39 cellular contexts compared by ENCODE assay signal in genomic region chr3:171469376-171469775, GRCh38.
"Had no signal": no experiment of that assay in that cellular context is flagged by ENCODE, and none has a peak within 500 bp of the region (broad histone marks: within the 10 kb centered on the region; RNA-seq: fewer than 3 reads in every experiment).

No MANE protein-coding gene starts in this region.

- H3K9me3 Mint-ChIP-seq: activated naive CD4-positive, alpha-beta T cell treated with anti-CD3 and anti-CD28 coated beads for 36 hours; activated naive CD4-positive, alpha-beta T cell treated with anti-CD3 and anti-CD28 coated beads, Interleukin-2, amount 10 ng/mL, durations not matched to agents 7 days and 5 days; activated naive CD4-positive, alpha-beta T cell treated with anti-CD3 and anti-CD28 coated beads, Interleukin-2, amount 50 U/mL, for 24 hours; activated naive CD4-positive, alpha-beta T cell treated with anti-CD3 and anti-CD28 coated beads, Interleukin-2, amount 50 U/mL, for 72 hours; activated naive CD8-positive, alpha-beta T cell treated with anti-CD3 and anti-CD28 coated beads, Interleukin-2, amount 50 U/mL, for 24 hours; activated T-cell treated with anti-CD3 and anti-CD28 coated beads, Interleukin-2, amount 50 U/mL, for 4 hours; activated T-helper 17 cell treated with anti-CD3 and anti-CD28 coated beads, Interleukin-2, amount 50 U/mL, for 72 hours; activated T-helper 2 cell treated with anti-CD3 and anti-CD28 coated beads, Interferon-gamma antibody, Interleukin-2, Interleukin-4, amounts not matched to agents 10 μg/mL and 5 μg/mL and 100 μg/mL, durations not matched to agents 14 hours and 24 hours and 36 hours; central memory CD8-positive, alpha-beta T cell had no signal

- H3K36me3 Mint-ChIP-seq: activated naive CD4-positive, alpha-beta T cell treated with anti-CD3 and anti-CD28 coated beads, Interleukin-2, amount 50 U/mL, for 24 hours; activated naive CD4-positive, alpha-beta T cell treated with anti-CD3 and anti-CD28 coated beads, Interleukin-2, amount 50 U/mL, for 72 hours; activated naive CD8-positive, alpha-beta T cell treated with anti-CD3 and anti-CD28 coated beads for 36 hours; brain had no signal

- H3K4me1 ChIP-seq: adrenal gland, body of pancreas, breast epithelium had no signal

- H3K4me3 ChIP-seq: adrenal gland, ascending aorta, body of pancreas, breast epithelium, cardiac muscle cell had no signal

- H3K27me3 Mint-ChIP-seq: activated naive CD4-positive, alpha-beta T cell treated with anti-CD3 and anti-CD28 coated beads, Interleukin-2, amount 10 ng/mL, durations not matched to agents 7 days and 5 days; activated naive CD8-positive, alpha-beta T cell; activated naive CD8-positive, alpha-beta T cell treated with anti-CD3 and anti-CD28 coated beads for 36 hours; activated naive CD8-positive, alpha-beta T cell treated with anti-CD3 and anti-CD28 coated beads, Interleukin-2, amount 10 ng/mL, durations not matched to agents 7 days and 5 days; activated naive CD8-positive, alpha-beta T cell treated with anti-CD3 and anti-CD28 coated beads, Interleukin-2, amount 50 U/mL, for 24 hours; activated T-helper 17 cell treated with anti-CD3 and anti-CD28 coated beads, Interleukin-2, amount 50 U/mL, for 72 hours; central memory CD8-positive, alpha-beta T cell had no signal

- ATAC-seq: activated naive CD4-positive, alpha-beta T cell treated with anti-CD3 and anti-CD28 coated beads, Interleukin-2, amount 50 U/mL, for 72 hours; activated naive CD8-positive, alpha-beta T cell treated with anti-CD3 and anti-CD28 coated beads, Interleukin-2, amount 50 U/mL, for 24 hours; activated T-cell treated with anti-CD3 and anti-CD28 coated beads, Interleukin-2, amount 50 U/mL, for 4 hours; activated T-cell treated with anti-CD3 and anti-CD28 coated beads, Interleukin-2, amount 50 U/mL, for 72 hours; activated T-helper 17 cell treated with anti-CD3 and anti-CD28 coated beads, Interleukin-2, amount 50 U/mL, for 72 hours; body of pancreas had no signal

- H3K27ac ChIP-seq: adrenal gland, ascending aorta, body of pancreas, brain microvascular endothelial cell, breast epithelium, cardiac muscle cell had no signal

- DNase-seq: activated effector memory CD4-positive, alpha-beta T cell treated with anti-CD3 and anti-CD28 coated beads, Interleukin-2, amount 50 U/mL, for 16 hours; activated effector memory CD4-positive, alpha-beta T cell treated with Interleukin-2 at 50 U/mL for 16 hours; activated gamma-delta T cell; activated gamma-delta T cell treated with Interleukin-2 at 50 U/mL for 16 hours; activated naive CD4-positive, alpha-beta T cell; activated naive CD4-positive, alpha-beta T cell treated with anti-CD3 and anti-CD28 coated beads for 36 hours; activated naive CD4-positive, alpha-beta T cell treated with anti-CD3 and anti-CD28 coated beads, Interleukin-2, amount 10 ng/mL, durations not matched to agents 7 days and 5 days; activated naive CD4-positive, alpha-beta T cell treated with anti-CD3 and anti-CD28 coated beads, Interleukin-2, amount 50 U/mL, for 16 hours; activated naive CD4-positive, alpha-beta T cell treated with Interleukin-2 at 50 U/mL for 16 hours; activated naive CD8-positive, alpha-beta T cell treated with anti-CD3 and anti-CD28 coated beads for 36 hours; activated naive CD8-positive, alpha-beta T cell treated with anti-CD3 and anti-CD28 coated beads, Interleukin-2, amount 10 ng/mL, durations not matched to agents 7 days and 5 days; activated naive CD8-positive, alpha-beta T cell treated with anti-CD3 and anti-CD28 coated beads, Interleukin-2, amount 50 U/mL, for 24 hours; activated T-cell treated with anti-CD3 and anti-CD28 coated beads, Interleukin-2, amount 50 U/mL, for 4 hours; activated T-cell treated with anti-CD3 and anti-CD28 coated beads, Interleukin-2, amount 50 U/mL, for 48 hours; activated T-cell treated with anti-CD3 and anti-CD28 coated beads, Interleukin-2, amount 50 U/mL, for 72 hours; adrenal gland; amniotic stem cell; amygdala; anterior cingulate cortex; aorta; body of pancreas; caudate nucleus; central memory CD4-positive, alpha-beta T cell; cerebellar nuclear complex had no signal

- FAIRE-seq: astrocyte, bronchial epithelial cell, colon had no signal

- H3K4me3 Mint-ChIP-seq: activated naive CD4-positive, alpha-beta T cell treated with anti-CD3 and anti-CD28 coated beads for 36 hours; activated naive CD4-positive, alpha-beta T cell treated with anti-CD3 and anti-CD28 coated beads, Interleukin-2, amount 10 ng/mL, durations not matched to agents 7 days and 5 days; activated naive CD4-positive, alpha-beta T cell treated with anti-CD3 and anti-CD28 coated beads, Interleukin-2, amount 50 U/mL, for 24 hours; activated naive CD8-positive, alpha-beta T cell; activated naive CD8-positive, alpha-beta T cell treated with anti-CD3 and anti-CD28 coated beads for 36 hours; activated naive CD8-positive, alpha-beta T cell treated with anti-CD3 and anti-CD28 coated beads, Interleukin-2, amount 10 ng/mL, durations not matched to agents 7 days and 5 days; activated naive CD8-positive, alpha-beta T cell treated with anti-CD3 and anti-CD28 coated beads, Interleukin-2, amount 50 U/mL, for 24 hours; activated T-cell treated with anti-CD3 and anti-CD28 coated beads, Interleukin-2, amount 50 U/mL, for 4 hours; activated T-cell treated with anti-CD3 and anti-CD28 coated beads, Interleukin-2, amount 50 U/mL, for 72 hours; activated T-helper 1 cell treated with anti-CD3 and anti-CD28 coated beads, Interleukin-12 subunit alpha, Interleukin-12 subunit beta, Interleukin-2, Interleukin-4 antibody, amounts not matched to agents 30 ng/mL and 10 ng/mL and 1 ng/mL, durations not matched to agents 14 hours and 24 hours and 36 hours; activated T-helper 17 cell treated with anti-CD3 and anti-CD28 coated beads, Interleukin-2, amount 50 U/mL, for 72 hours; central memory CD8-positive, alpha-beta T cell had no signal

- H3K27me3 ChIP-seq: adrenal gland, ascending aorta, body of pancreas, brain microvascular endothelial cell, breast epithelium, cardiac muscle cell had no signal

- H3K27ac Mint-ChIP-seq: activated naive CD4-positive, alpha-beta T cell treated with anti-CD3 and anti-CD28 coated beads for 36 hours; activated naive CD4-positive, alpha-beta T cell treated with anti-CD3 and anti-CD28 coated beads, Interleukin-2, amount 10 ng/mL, durations not matched to agents 7 days and 5 days; activated naive CD4-positive, alpha-beta T cell treated with anti-CD3 and anti-CD28 coated beads, Interleukin-2, amount 50 U/mL, for 24 hours; activated naive CD4-positive, alpha-beta T cell treated with anti-CD3 and anti-CD28 coated beads, Interleukin-2, amount 50 U/mL, for 72 hours; activated naive CD8-positive, alpha-beta T cell; activated naive CD8-positive, alpha-beta T cell treated with anti-CD3 and anti-CD28 coated beads for 36 hours; activated naive CD8-positive, alpha-beta T cell treated with anti-CD3 and anti-CD28 coated beads, Interleukin-2, amount 10 ng/mL, durations not matched to agents 7 days and 5 days; activated naive CD8-positive, alpha-beta T cell treated with anti-CD3 and anti-CD28 coated beads, Interleukin-2, amount 50 U/mL, for 24 hours; activated T-cell treated with anti-CD3 and anti-CD28 coated beads, Interleukin-2, amount 50 U/mL, for 72 hours; activated T-helper 1 cell treated with anti-CD3 and anti-CD28 coated beads, Interleukin-12 subunit alpha, Interleukin-12 subunit beta, Interleukin-2, Interleukin-4 antibody, amounts not matched to agents 30 ng/mL and 10 ng/mL and 1 ng/mL, durations not matched to agents 14 hours and 24 hours and 36 hours; activated T-helper 17 cell treated with anti-CD3 and anti-CD28 coated beads, Interleukin-2, amount 50 U/mL, for 72 hours; activated T-helper 2 cell treated with anti-CD3 and anti-CD28 coated beads, Interferon-gamma antibody, Interleukin-2, Interleukin-4, amounts not matched to agents 10 μg/mL and 5 μg/mL and 100 μg/mL, durations not matched to agents 14 hours and 24 hours and 36 hours; brain had no signal

- H3K4me1 Mint-ChIP-seq: activated naive CD4-positive, alpha-beta T cell treated with anti-CD3 and anti-CD28 coated beads, Interleukin-2, amount 50 U/mL, for 24 hours; activated naive CD8-positive, alpha-beta T cell treated with anti-CD3 and anti-CD28 coated beads for 36 hours; activated naive CD8-positive, alpha-beta T cell treated with anti-CD3 and anti-CD28 coated beads, Interleukin-2, amount 50 U/mL, for 24 hours; activated T-helper 17 cell treated with anti-CD3 and anti-CD28 coated beads, Interleukin-2, amount 50 U/mL, for 72 hours; central memory CD8-positive, alpha-beta T cell had no signal

- H3K36me3 ChIP-seq: adrenal gland, ascending aorta, brain microvascular endothelial cell, breast epithelium, cardiac muscle cell had no signal

- H3K9me3 ChIP-seq: adrenal gland, ascending aorta, body of pancreas, breast epithelium had no signal
